In genomic region chr17:63426917-63427308, GRCh38 we compare ENCODE assay signal across 1 cellular context.
TF ChIP-seq lines count a peak whose summit lies in the region.

No MANE protein-coding gene starts in this region.

TF ChIP-seq in GM23338, 12 proteins besides CTCF, POLR2A, EP300 and RAD21:
- no peak for TF ChIP-seq ETS1 (IDR thresholded peaks at IDR 0.05)
- TF ChIP-seq NANOG (IDR thresholded peaks at IDR 0.05; ENCODE audit: borderline replicate concordance), result no peak
- no peak for TF ChIP-seq ZNF331 (CRISPR knock-in tag; IDR thresholded peaks at IDR 0.05; ENCODE audit: low read depth)
- TF ChIP-seq EZH2phosphoT487 (IDR thresholded peaks at IDR 0.05; ENCODE audit: unreplicated experiment), result no peak
- no peak for TF ChIP-seq STAT1 (IDR thresholded peaks at IDR 0.05; ENCODE audit: unreplicated experiment)
- TF ChIP-seq, protein P1, sequence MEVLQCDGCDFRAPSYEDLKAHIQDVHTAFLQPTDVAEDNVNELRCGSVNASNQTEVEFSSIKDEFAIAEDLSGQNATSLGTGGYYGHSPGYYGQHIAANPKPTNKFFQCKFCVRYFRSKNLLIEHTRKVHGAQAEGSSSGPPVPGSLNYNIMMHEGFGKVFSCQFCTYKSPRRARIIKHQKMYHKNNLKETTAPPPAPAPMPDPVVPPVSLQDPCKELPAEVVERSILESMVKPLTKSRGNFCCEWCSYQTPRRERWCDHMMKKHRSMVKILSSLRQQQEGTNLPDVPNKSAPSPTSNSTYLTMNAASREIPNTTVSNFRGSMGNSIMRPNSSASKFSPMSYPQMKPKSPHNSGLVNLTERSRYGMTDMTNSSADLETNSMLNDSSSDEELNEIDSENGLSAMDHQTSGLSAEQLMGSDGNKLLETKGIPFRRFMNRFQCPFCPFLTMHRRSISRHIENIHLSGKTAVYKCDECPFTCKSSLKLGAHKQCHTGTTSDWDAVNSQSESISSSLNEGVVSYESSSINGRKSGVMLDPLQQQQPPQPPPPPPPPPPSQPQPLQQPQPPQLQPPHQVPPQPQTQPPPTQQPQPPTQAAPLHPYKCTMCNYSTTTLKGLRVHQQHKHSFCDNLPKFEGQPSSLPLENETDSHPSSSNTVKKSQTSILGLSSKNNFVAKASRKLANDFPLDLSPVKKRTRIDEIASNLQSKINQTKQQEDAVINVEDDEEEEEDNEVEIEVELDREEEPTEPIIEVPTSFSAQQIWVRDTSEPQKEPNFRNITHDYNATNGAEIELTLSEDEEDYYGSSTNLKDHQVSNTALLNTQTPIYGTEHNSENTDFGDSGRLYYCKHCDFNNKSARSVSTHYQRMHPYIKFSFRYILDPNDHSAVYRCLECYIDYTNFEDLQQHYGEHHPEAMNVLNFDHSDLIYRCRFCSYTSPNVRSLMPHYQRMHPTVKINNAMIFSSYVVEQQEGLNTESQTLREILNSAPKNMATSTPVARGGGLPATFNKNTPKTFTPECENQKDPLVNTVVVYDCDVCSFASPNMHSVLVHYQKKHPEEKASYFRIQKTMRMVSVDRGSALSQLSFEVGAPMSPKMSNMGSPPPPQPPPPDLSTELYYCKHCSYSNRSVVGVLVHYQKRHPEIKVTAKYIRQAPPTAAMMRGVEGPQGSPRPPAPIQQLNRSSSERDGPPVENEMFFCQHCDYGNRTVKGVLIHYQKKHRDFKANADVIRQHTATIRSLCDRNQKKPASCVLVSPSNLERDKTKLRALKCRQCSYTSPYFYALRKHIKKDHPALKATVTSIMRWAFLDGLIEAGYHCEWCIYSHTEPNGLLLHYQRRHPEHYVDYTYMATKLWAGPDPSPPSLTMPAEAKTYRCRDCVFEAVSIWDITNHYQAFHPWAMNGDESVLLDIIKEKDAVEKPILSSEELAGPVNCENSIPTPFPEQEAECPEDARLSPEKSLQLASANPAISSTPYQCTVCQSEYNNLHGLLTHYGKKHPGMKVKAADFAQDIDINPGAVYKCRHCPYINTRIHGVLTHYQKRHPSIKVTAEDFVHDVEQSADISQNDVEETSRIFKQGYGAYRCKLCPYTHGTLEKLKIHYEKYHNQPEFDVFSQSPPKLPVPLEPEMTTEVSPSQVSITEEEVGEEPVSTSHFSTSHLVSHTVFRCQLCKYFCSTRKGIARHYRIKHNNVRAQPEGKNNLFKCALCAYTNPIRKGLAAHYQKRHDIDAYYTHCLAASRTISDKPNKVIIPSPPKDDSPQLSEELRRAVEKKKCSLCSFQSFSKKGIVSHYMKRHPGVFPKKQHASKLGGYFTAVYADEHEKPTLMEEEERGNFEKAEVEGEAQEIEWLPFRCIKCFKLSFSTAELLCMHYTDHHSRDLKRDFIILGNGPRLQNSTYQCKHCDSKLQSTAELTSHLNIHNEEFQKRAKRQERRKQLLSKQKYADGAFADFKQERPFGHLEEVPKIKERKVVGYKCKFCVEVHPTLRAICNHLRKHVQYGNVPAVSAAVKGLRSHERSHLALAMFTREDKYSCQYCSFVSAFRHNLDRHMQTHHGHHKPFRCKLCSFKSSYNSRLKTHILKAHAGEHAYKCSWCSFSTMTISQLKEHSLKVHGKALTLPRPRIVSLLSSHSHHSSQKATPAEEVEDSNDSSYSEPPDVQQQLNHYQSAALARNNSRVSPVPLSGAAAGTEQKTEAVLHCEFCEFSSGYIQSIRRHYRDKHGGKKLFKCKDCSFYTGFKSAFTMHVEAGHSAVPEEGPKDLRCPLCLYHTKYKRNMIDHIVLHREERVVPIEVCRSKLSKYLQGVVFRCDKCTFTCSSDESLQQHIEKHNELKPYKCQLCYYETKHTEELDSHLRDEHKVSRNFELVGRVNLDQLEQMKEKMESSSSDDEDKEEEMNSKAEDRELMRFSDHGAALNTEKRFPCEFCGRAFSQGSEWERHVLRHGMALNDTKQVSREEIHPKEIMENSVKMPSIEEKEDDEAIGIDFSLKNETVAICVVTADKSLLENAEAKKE (CRISPR knock-in tag; IDR thresholded peaks at IDR 0.05), result no peak
- no peak for TF ChIP-seq POLR2AphosphoS5 (IDR thresholded peaks at IDR 0.05; ENCODE audit: low read depth)
- TF ChIP-seq, protein P2, sequence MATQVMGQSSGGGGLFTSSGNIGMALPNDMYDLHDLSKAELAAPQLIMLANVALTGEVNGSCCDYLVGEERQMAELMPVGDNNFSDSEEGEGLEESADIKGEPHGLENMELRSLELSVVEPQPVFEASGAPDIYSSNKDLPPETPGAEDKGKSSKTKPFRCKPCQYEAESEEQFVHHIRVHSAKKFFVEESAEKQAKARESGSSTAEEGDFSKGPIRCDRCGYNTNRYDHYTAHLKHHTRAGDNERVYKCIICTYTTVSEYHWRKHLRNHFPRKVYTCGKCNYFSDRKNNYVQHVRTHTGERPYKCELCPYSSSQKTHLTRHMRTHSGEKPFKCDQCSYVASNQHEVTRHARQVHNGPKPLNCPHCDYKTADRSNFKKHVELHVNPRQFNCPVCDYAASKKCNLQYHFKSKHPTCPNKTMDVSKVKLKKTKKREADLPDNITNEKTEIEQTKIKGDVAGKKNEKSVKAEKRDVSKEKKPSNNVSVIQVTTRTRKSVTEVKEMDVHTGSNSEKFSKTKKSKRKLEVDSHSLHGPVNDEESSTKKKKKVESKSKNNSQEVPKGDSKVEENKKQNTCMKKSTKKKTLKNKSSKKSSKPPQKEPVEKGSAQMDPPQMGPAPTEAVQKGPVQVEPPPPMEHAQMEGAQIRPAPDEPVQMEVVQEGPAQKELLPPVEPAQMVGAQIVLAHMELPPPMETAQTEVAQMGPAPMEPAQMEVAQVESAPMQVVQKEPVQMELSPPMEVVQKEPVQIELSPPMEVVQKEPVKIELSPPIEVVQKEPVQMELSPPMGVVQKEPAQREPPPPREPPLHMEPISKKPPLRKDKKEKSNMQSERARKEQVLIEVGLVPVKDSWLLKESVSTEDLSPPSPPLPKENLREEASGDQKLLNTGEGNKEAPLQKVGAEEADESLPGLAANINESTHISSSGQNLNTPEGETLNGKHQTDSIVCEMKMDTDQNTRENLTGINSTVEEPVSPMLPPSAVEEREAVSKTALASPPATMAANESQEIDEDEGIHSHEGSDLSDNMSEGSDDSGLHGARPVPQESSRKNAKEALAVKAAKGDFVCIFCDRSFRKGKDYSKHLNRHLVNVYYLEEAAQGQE (IDR thresholded peaks at IDR 0.05; ENCODE audit: unreplicated experiment), result no peak
- TF ChIP-seq JUNB (IDR thresholded peaks at IDR 0.05; ENCODE audit: unreplicated experiment), result no peak
